ENCODE assay signal across 16 cellular contexts in the genomic region with DNA sequence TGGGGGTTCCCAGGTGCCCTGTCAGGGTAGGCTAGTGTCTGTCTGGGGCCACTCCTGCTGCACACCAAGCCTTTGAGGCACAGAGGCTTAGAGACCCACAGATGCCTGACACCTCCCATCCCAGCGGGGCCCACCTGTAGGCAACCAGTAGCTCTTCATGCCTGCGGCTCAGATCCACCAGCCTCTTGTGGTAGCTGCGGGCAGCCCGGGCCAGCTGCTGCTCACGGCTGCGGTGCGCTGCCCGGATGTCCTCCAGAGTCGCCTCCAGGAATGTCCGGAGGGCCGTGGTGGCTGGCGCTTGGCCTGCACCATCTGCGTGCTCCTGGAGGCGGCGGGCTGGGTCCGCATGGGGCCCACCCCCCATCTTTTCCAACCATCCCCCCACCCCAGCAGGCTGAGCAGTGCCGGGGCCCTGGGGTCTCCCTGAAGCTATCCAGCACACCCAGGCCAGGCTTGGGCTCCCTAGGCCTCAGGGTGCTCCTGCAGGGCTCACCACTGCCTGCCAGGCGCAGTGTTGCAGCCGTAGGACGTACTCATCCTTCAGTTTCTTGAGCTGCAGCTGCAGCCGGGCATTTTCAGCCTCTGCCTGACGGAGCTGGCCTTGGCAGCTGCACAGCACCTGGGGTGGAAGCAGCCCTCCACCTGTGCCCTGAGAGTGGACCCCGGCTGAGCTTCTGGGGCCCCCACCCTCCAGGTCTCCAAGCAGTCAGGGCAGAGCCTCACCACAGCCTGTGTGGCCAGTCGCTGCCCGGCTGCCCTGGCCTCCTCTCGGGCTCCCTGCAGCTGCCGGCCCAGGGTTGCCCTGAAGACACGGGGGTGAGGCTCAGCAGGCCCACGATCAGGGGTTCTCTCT. TPM values are rescaled to one million over a fixed set of nuclear protein-coding genes. Genes with fewer than 3 reads are reported as not detected.
DNase-seq lines count a peak whose midpoint lies in the region; ATAC-seq and TF ChIP-seq lines count a peak whose summit lies in the region.
"Had no signal": no experiment of that assay in that cellular context is flagged by ENCODE, and none has a peak within 500 bp of the region (broad histone marks: within the 10 kb centered on the region; RNA-seq: fewer than 3 reads in every experiment).

No MANE protein-coding gene starts in this region.

- H3K9me3 Mint-ChIP-seq in CD4-positive, CD25-positive, alpha-beta regulatory T cell, result no peaks in the 10 kb centered on the region
- no peaks in the 10 kb centered on the region for H3K9me3 Mint-ChIP-seq in GM23338
- H3K9me3 Mint-ChIP-seq: activated CD4-positive, alpha-beta T cell treated with anti-CD3 and anti-CD28 coated beads, Interleukin-2, amount 10 ng/mL, durations not matched to agents 24 days and 14 days; naive thymus-derived CD8-positive, alpha-beta T cell had no signal

- peaks cover 55% of the 10 kb centered on the region for H3K4me1 ChIP-seq in CD4-positive, CD25-positive, alpha-beta regulatory T cell (ENCODE audit: control insufficient read depth, insufficient read depth, low read length, poor library complexity, severe bottlenecking)
- H3K4me1 ChIP-seq in HEK293 (ENCODE audit: control insufficient read depth, insufficient read depth, low read length) (peaks cover 11% of the 10 kb centered on the region), GM23338 (ENCODE audit: insufficient read depth) (peaks cover 8% of the 10 kb centered on the region; the same call in 1 of the 2 replicates)

- no peaks in the 10 kb centered on the region for H3K36me3 Mint-ChIP-seq in CD4-positive, CD25-positive, alpha-beta regulatory T cell
- no peaks in the 10 kb centered on the region for H3K36me3 Mint-ChIP-seq in GM23338 (ENCODE audit: low read depth)
- H3K36me3 Mint-ChIP-seq: naive thymus-derived CD8-positive, alpha-beta T cell had no signal

- H3K36me3 ChIP-seq in CD4-positive, CD25-positive, alpha-beta regulatory T cell (ENCODE audit: control insufficient read depth, insufficient read depth, low read length), result no peaks in the 10 kb centered on the region
- H3K36me3 ChIP-seq in HEK293 (ENCODE audit: control insufficient read depth in 2 of 2, insufficient read depth in 1 of 2, low read length in 2 of 2) (peaks cover 0 to 5% of the 10 kb centered on the region in 2 experiments; a peak in 1 of 3 replicates), GM23338 (ENCODE audit: insufficient read depth) (no peaks in the 10 kb centered on the region)
- H3K36me3 ChIP-seq: cardiac muscle cell had no signal

- H3K4me3 Mint-ChIP-seq in CD4-positive, CD25-positive, alpha-beta regulatory T cell, result peak overlapping the region in 2 of 4 donors; percentile 52 to 76
- H3K4me3 Mint-ChIP-seq in GM23338, result no peak overlapping the region
- H3K4me3 Mint-ChIP-seq: activated CD4-positive, alpha-beta T cell treated with anti-CD3 and anti-CD28 coated beads, Interleukin-2, amount 10 ng/mL, durations not matched to agents 24 days and 14 days had no signal

- H3K4me2 ChIP-seq in GM23338, result no peak overlapping the region

- POLR2A ChIA-PET in HEK293 (lab: Yijun Ruan, JAX), result interaction anchor here (1.3 to 2.1 kb wide), 5 partner anchors 8 to 77 kb away, joined by 3 to 8 read pairs (median 4); partner anchors contain the start of genes GNG13, METRN and WDR24

- no peaks in the 10 kb centered on the region for H3K9me2 ChIP-seq in GM23338 (ENCODE audit: insufficient read depth)

- no peak for DNase-seq in CD4-positive, CD25-positive, alpha-beta regulatory T cell
- no peak for DNase-seq in NCI-H226
- no peak for DNase-seq in stimulated activated naive CD8-positive, alpha-beta T cell treated with anti-CD3 and anti-CD28 coated beads, Interleukin-15, Interleukin-2, amounts not matched to agents 100 U/mL and 50 U/mL, for 24 hours
- DNase-seq in GM23338 (ENCODE audit: low spot score), result no peak
- DNase-seq: activated CD4-positive, alpha-beta T cell treated with anti-CD3 and anti-CD28 coated beads, Interleukin-2, amount 10 ng/mL, durations not matched to agents 24 days and 14 days; activated gamma-delta T cell treated with Interleukin-2 at 50 U/mL for 16 hours; kidney glomerular epithelial cell; naive thymus-derived CD8-positive, alpha-beta T cell; NCI-H1417 treated with DMSO at 0.1 percent for 48 hours; NCI-H2171 treated with DMSO at 0.1 percent for 48 hours; RPMI8226; stimulated activated CD4-positive, alpha-beta T cell treated with anti-CD3 and anti-CD28 coated beads, Interleukin-4, amount 100 ng/mL, for 1 hour had no signal

- TF ChIP-seq CTCF in HEK293 (tag by site-specific recombination; IDR thresholded peaks at IDR 0.05) (no peak), VCaP (conservative IDR thresholded peaks at IDR 0.05) (no peak), GM23338 (conservative IDR thresholded peaks at IDR 0.05; ENCODE audit: low read depth in 2 of 2) (no peak)

- ATAC-seq in CD4-positive, CD25-positive, alpha-beta regulatory T cell (ENCODE audit: low read depth in 2 of 2), result no peak
- no peak for ATAC-seq in stimulated activated naive CD8-positive, alpha-beta T cell treated with anti-CD3 and anti-CD28 coated beads, Interleukin-15, Interleukin-2, amounts not matched to agents 100 U/mL and 50 U/mL, for 24 hours
- ATAC-seq in GM23338, result no peak
- ATAC-seq: naive thymus-derived CD8-positive, alpha-beta T cell had no signal

- peak overlapping the region; percentile 47 for H3K27ac ChIP-seq in CD4-positive, CD25-positive, alpha-beta regulatory T cell (ENCODE audit: insufficient read depth, low read length, poor library complexity, severe bottlenecking)
- H3K27ac ChIP-seq in HEK293 (ENCODE audit: extremely low read depth, low read depth, low read length) (no peak overlapping the region), VCaP (peak overlapping the region; percentile 90; the same call in 1 of the 2 replicates), GM23338 (ENCODE audit: low read depth) (no peak overlapping the region)
- H3K27ac ChIP-seq: cardiac muscle cell, skin epidermis had no signal

- no peaks in the 10 kb centered on the region for H3K27me3 Mint-ChIP-seq in CD4-positive, CD25-positive, alpha-beta regulatory T cell
- H3K27me3 Mint-ChIP-seq in GM23338 (ENCODE audit: insufficient read depth, low read depth, poor library complexity), result peaks cover 23% of the 10 kb centered on the region
- H3K27me3 Mint-ChIP-seq: naive thymus-derived CD8-positive, alpha-beta T cell had no signal

- no peaks in the 10 kb centered on the region for H3K27me3 ChIP-seq in CD4-positive, CD25-positive, alpha-beta regulatory T cell (ENCODE audit: control insufficient read depth, insufficient read depth, low read length)
- peaks cover 16% of the 10 kb centered on the region; the same call in 1 of the 2 replicates for H3K27me3 ChIP-seq in GM23338 (ENCODE audit: insufficient read depth)
- H3K27me3 ChIP-seq: cardiac muscle cell had no signal

- H3K79me2 ChIP-seq in GM23338 (replicated peaks; ENCODE audit: insufficient read depth), result no peaks in the 10 kb centered on the region

- H3K4me3 ChIP-seq in CD4-positive, CD25-positive, alpha-beta regulatory T cell (ENCODE audit: low read depth, low read length), result no peak overlapping the region
- no peak overlapping the region for H3K4me3 ChIP-seq in HEK293 (ENCODE audit: low read depth, low read length)
- no peak overlapping the region for H3K4me3 ChIP-seq in GM23338
- H3K4me3 ChIP-seq: cardiac muscle cell, skin epidermis had no signal

- H3F3A ChIP-seq in GM23338 (replicated peaks; ENCODE audit: low read depth), result peaks cover 12% of the 10 kb centered on the region

- no peaks in the 10 kb centered on the region for H3K9me3 ChIP-seq in CD4-positive, CD25-positive, alpha-beta regulatory T cell (ENCODE audit: control insufficient read depth in 2 of 2, low read length in 2 of 2)
- no peaks in the 10 kb centered on the region for H3K9me3 ChIP-seq in HEK293 (ENCODE audit: control insufficient read depth, insufficient read depth, low read depth, low read length)

- no peak overlapping the region for H3K27ac Mint-ChIP-seq in CD4-positive, CD25-positive, alpha-beta regulatory T cell
- no peak overlapping the region for H3K27ac Mint-ChIP-seq in GM23338
- H3K27ac Mint-ChIP-seq: activated CD4-positive, alpha-beta T cell treated with anti-CD3 and anti-CD28 coated beads, Interleukin-2, amount 10 ng/mL, durations not matched to agents 24 days and 14 days had no signal

- no peak overlapping the region for H2AFZ ChIP-seq in GM23338

- H4K20me1 ChIP-seq in GM23338 (replicated peaks; ENCODE audit: insufficient read depth), result no peaks in the 10 kb centered on the region

- peaks cover 0 to 34% (median 4%) of the 10 kb centered on the region in 4 donors for H3K4me1 Mint-ChIP-seq in CD4-positive, CD25-positive, alpha-beta regulatory T cell
- peaks cover 6% of the 10 kb centered on the region; the same call in 1 of the 3 replicates for H3K4me1 Mint-ChIP-seq in GM23338

- CTCF ChIA-PET in HEK293 (lab: Yijun Ruan, JAX), result interaction anchor here (0.6 to 4.8 kb wide), 3 partner anchors 11 to 21 kb away, joined by 3 to 38 read pairs (median 4); partner anchors contain the start of gene METRN

TF ChIP-seq in HEK293, 187 proteins besides CTCF, POLR2A, EP300 and RAD21 (continues in another document):
- TF ChIP-seq ZNF514 (tag by site-specific recombination; IDR thresholded peaks at IDR 0.05), result no peak

TF ChIP-seq in GM23338, 12 proteins besides CTCF, POLR2A, EP300 and RAD21 (continues in another document):
- no peak for TF ChIP-seq EZH2phosphoT487 (IDR thresholded peaks at IDR 0.05; ENCODE audit: unreplicated experiment)

RNA-seq across cellular contexts. Expression of gene CCDC78, which starts 1.8 kb away (rescaled TPM):
- total RNA-seq in CD4-positive, CD25-positive, alpha-beta regulatory T cell, result 2.5 TPM
- under 1 TPM; 0.37 to 0.70 (median 0.43) TPM for polyA plus RNA-seq in CD4-positive, CD25-positive, alpha-beta regulatory T cell
- 3.5 and 12.6 TPM in 2 replicates for total RNA-seq in GM23338 (2014; rRNA removed; shearing (Covaris generic))
- 8.7 and 10.5 TPM in 2 replicates for polyA plus RNA-seq in GM23338 (2016; fragmentation: Nextera tagmentation; extraction: Ambion mirVana)

RNA-seq across cellular contexts. Expression of gene HAGHL, which starts 2.5 kb away (rescaled TPM):
- 15.6 TPM for total RNA-seq in CD4-positive, CD25-positive, alpha-beta regulatory T cell
- 1 to 10 TPM; 2.2 to 4.3 (median 3.2) TPM for polyA plus RNA-seq in CD4-positive, CD25-positive, alpha-beta regulatory T cell
- total RNA-seq in GM23338 (2014; rRNA removed; shearing (Covaris generic)), result 19.1 and 21.6 TPM in 2 replicates
- 35.3 and 45.2 TPM in 2 replicates for polyA plus RNA-seq in GM23338 (2016; fragmentation: Nextera tagmentation; extraction: Ambion mirVana)

RNA-seq across cellular contexts. Expression of gene ANTKMT, which starts 3.5 kb away (rescaled TPM):
- 13.6 TPM for total RNA-seq in CD4-positive, CD25-positive, alpha-beta regulatory T cell
- 10 to 100 TPM; 60.3 to 85.9 (median 64.4) TPM for polyA plus RNA-seq in CD4-positive, CD25-positive, alpha-beta regulatory T cell
- 23.8 and 37.1 TPM in 2 replicates for total RNA-seq in GM23338 (2014; rRNA removed; shearing (Covaris generic))
- polyA plus RNA-seq in GM23338 (2016; fragmentation: Nextera tagmentation; extraction: Ambion mirVana), result 37.2 and 59.0 TPM in 2 replicates

RNA-seq across cellular contexts. Expression of gene METRN, which starts 9.5 kb away (rescaled TPM):
- total RNA-seq in CD4-positive, CD25-positive, alpha-beta regulatory T cell, result 4.6 TPM
- polyA plus RNA-seq in CD4-positive, CD25-positive, alpha-beta regulatory T cell, result 10 to 100 TPM; 14.3 to 24.1 (median 17.7) TPM
- 33.0 and 36.9 TPM in 2 replicates for total RNA-seq in GM23338 (2014; rRNA removed; shearing (Covaris generic))
- 18.7 and 28.9 TPM in 2 replicates for polyA plus RNA-seq in GM23338 (2016; fragmentation: Nextera tagmentation; extraction: Ambion mirVana)

RNA-seq across cellular contexts. Expression of gene CIAO3, which starts 16.4 kb away (rescaled TPM):
- 42.6 TPM for total RNA-seq in CD4-positive, CD25-positive, alpha-beta regulatory T cell
- 10 to 100 TPM; 17.2 to 26.6 (median 19.7) TPM for polyA plus RNA-seq in CD4-positive, CD25-positive, alpha-beta regulatory T cell
- total RNA-seq in GM23338 (2014; rRNA removed; shearing (Covaris generic)), result 19.2 and 42.3 TPM in 2 replicates
- 13.0 and 15.4 TPM in 2 replicates for polyA plus RNA-seq in GM23338 (2016; fragmentation: Nextera tagmentation; extraction: Ambion mirVana)

Comparison
In these comparisons a context has a peak if more than half of its experiments do, and no peak if none do; other contexts are left out.
1. H3K27ac ChIP-seq: peak in CD4-positive, CD25-positive, alpha-beta regulatory T cell (single experiment) and VCaP (single experiment); none in HEK293 (single experiment) and GM23338 (single experiment).